In genomic region chr15:39509941-39510845, GRCh38 we compare ENCODE assay signal across 1 cellular context.
TF ChIP-seq lines count a peak whose summit lies in the region.

No MANE protein-coding gene starts in this region.

TF ChIP-seq in GM23338, 12 proteins besides CTCF, POLR2A, EP300 and RAD21 (continued from another document):
- no peak for TF ChIP-seq ZNF462 (CRISPR knock-in tag; IDR thresholded peaks at IDR 0.05)
- TF ChIP-seq ZNF114 (CRISPR knock-in tag; IDR thresholded peaks at IDR 0.05), result no peak
- TF ChIP-seq ZNF331 (CRISPR knock-in tag; IDR thresholded peaks at IDR 0.05; ENCODE audit: low read depth), result no peak
- TF ChIP-seq ETS1 (IDR thresholded peaks at IDR 0.05), result no peak
